Comparison of ENCODE assay signal across 1 cellular context in the genomic region with DNA sequence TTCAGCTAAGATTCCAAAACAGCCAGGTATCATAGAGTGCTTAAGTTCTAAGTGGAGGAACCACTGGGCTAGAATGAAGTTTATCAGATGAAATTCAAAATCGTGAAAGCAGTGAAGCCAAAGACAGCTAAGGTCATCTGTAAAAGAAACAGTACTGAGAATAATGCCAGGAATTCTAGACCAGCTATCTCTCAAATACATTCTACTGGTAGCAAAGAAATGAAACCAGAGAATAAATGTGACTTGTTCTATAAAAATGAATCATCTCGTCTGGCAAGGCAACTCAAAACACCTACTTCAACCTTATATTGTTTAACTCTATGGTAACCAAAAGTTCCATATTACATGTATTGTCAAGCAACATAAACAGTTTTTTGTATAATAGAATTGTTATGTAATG.
TF ChIP-seq lines count a peak whose summit lies in the region.

No MANE protein-coding gene starts in this region.

TF ChIP-seq in SK-N-SH treated with all-trans-retinoic acid at 6 μM for 48 hours, 23 proteins besides CTCF, POLR2A, EP300 and RAD21 (continued from another document):
- TF ChIP-seq, protein P1, sequence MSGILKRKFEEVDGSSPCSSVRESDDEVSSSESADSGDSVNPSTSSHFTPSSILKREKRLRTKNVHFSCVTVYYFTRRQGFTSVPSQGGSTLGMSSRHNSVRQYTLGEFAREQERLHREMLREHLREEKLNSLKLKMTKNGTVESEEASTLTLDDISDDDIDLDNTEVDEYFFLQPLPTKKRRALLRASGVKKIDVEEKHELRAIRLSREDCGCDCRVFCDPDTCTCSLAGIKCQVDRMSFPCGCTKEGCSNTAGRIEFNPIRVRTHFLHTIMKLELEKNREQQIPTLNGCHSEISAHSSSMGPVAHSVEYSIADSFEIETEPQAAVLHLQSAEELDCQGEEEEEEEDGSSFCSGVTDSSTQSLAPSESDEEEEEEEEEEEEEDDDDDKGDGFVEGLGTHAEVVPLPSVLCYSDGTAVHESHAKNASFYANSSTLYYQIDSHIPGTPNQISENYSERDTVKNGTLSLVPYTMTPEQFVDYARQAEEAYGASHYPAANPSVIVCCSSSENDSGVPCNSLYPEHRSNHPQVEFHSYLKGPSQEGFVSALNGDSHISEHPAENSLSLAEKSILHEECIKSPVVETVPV (CRISPR knock-in tag; IDR thresholded peaks at IDR 0.05), result no peak
- no peak for TF ChIP-seq OSR1 (CRISPR knock-in tag; IDR thresholded peaks at IDR 0.05)
- no peak for TF ChIP-seq TCF4 (CRISPR knock-in tag; IDR thresholded peaks at IDR 0.05; ENCODE audit: borderline replicate concordance)
- no peak for TF ChIP-seq CREB5 (CRISPR knock-in tag; IDR thresholded peaks at IDR 0.05; ENCODE audit: low read depth)
- TF ChIP-seq RARB (CRISPR knock-in tag; IDR thresholded peaks at IDR 0.05), result no peak
- no peak for TF ChIP-seq SNAI2 (CRISPR knock-in tag; IDR thresholded peaks at IDR 0.05)
- TF ChIP-seq POU6F1 (CRISPR knock-in tag; IDR thresholded peaks at IDR 0.05; ENCODE audit: borderline replicate concordance, low read depth), result no peak
- no peak for TF ChIP-seq PPARA (CRISPR knock-in tag; IDR thresholded peaks at IDR 0.05; ENCODE audit: borderline replicate concordance)
- TF ChIP-seq TOX (CRISPR knock-in tag; IDR thresholded peaks at IDR 0.05; ENCODE audit: borderline replicate concordance), result no peak
